1 cellular context compared by ENCODE assay signal in genomic region chr3:148255981-148256969, GRCh38.
A peak's percentile ranks its signal among the peaks of the same experiment; 100 is the strongest.
TF ChIP-seq lines count a peak whose summit lies in the region.

No MANE protein-coding gene starts in this region.

TF ChIP-seq in HepG2, 621 proteins besides CTCF, POLR2A, EP300 and RAD21 (continued from another document and continues in another):
- TF ChIP-seq TRIM22 (IDR thresholded peaks at IDR 0.05) (no peak), ZUFSP (CRISPR knock-in tag; IDR thresholded peaks at IDR 0.05; ENCODE audit: borderline replicate concordance) (no peak), HMG20A (CRISPR knock-in tag; IDR thresholded peaks at IDR 0.05; ENCODE audit: borderline replicate concordance) (peak; percentile 48; the same call in 1 of the 2 replicates), SOX5 (CRISPR knock-in tag; IDR thresholded peaks at IDR 0.05; ENCODE audit: borderline replicate concordance) (peak; percentile 75; the same call in 1 of the 2 replicates), GATAD2A (CRISPR knock-in tag; IDR thresholded peaks at IDR 0.05) (peak; percentile 44), MYC (CRISPR knock-in tag; IDR thresholded peaks at IDR 0.05; ENCODE audit: borderline replicate concordance) (no peak), ZNF710 (CRISPR knock-in tag; IDR thresholded peaks at IDR 0.05; ENCODE audit: borderline replicate concordance) (no peak), KLF11 (CRISPR knock-in tag; IDR thresholded peaks at IDR 0.05) (no peak), FOSL2 (CRISPR knock-in tag; IDR thresholded peaks at IDR 0.05) (0 out of 2 replicates have a peak, but pooled peaks have one; percentile 6), ZNF619 (CRISPR knock-in tag; IDR thresholded peaks at IDR 0.05) (no peak), MYPOP (CRISPR knock-in tag; IDR thresholded peaks at IDR 0.05) (no peak), ATAD3A (CRISPR knock-in tag; IDR thresholded peaks at IDR 0.05) (no peak), SOX6 (IDR thresholded peaks at IDR 0.05) (no peak), SOX6 (CRISPR knock-in tag; IDR thresholded peaks at IDR 0.05) (peak; percentile 87), ZNF597 (CRISPR knock-in tag; IDR thresholded peaks at IDR 0.05) (no peak), ZNF652 (CRISPR knock-in tag; IDR thresholded peaks at IDR 0.05; ENCODE audit: borderline replicate concordance, low read depth) (peak; percentile 68), SOX13 (IDR thresholded peaks at IDR 0.05) (0 out of 2 replicates have a peak, but pooled peaks have one; percentile 13), SOX13 (CRISPR knock-in tag; conservative IDR thresholded peaks at IDR 0.05 in 1 of 2, IDR thresholded peaks at IDR 0.05 in 1 of 2) (peak in 1 of 2 experiments; percentile 84; a peak in 2 of 4 replicates), PAXIP1 (CRISPR knock-in tag; conservative IDR thresholded peaks at IDR 0.05) (peak; percentile 81), ZNF749 (CRISPR knock-in tag; IDR thresholded peaks at IDR 0.05; ENCODE audit: borderline replicate concordance) (no peak), ZNF205 (CRISPR knock-in tag; IDR thresholded peaks at IDR 0.05) (peak; percentile 99), MED1 (CRISPR knock-in tag; IDR thresholded peaks at IDR 0.05) (0 out of 2 replicates have a peak, but pooled peaks have one; percentile 26), POGZ (CRISPR knock-in tag; IDR thresholded peaks at IDR 0.05) (0 out of 2 replicates have a peak, but pooled peaks have one; percentile 27), ZNF580 (CRISPR knock-in tag; IDR thresholded peaks at IDR 0.05; ENCODE audit: borderline replicate concordance, low read depth) (0 out of 2 replicates have a peak, but pooled peaks have one; percentile 25), TARDBP (CRISPR knock-in tag; IDR thresholded peaks at IDR 0.05) (peak; percentile 50; the same call in 1 of the 2 replicates), HBP1 (CRISPR knock-in tag; IDR thresholded peaks at IDR 0.05; ENCODE audit: low read depth) (no peak), ZNF614 (CRISPR knock-in tag; IDR thresholded peaks at IDR 0.05; ENCODE audit: borderline replicate concordance) (peak; percentile 83; the same call in 1 of the 2 replicates), REST (IDR thresholded peaks at IDR 0.05; ENCODE audit: borderline replicate concordance in 1 of 2, low read depth in 1 of 2, low read length in 2 of 2) (peak in 1 of 2 experiments; percentile 33; a peak in 2 of 4 replicates), KLF16 (CRISPR knock-in tag; IDR thresholded peaks at IDR 0.05) (0 out of 4 replicates have a peak, but pooled peaks of 1 of the 2 experiments have one; percentile 23), NR2F2 (IDR thresholded peaks at IDR 0.05; ENCODE audit: borderline replicate concordance, low read depth) (peak; percentile 38; the same call in 1 of the 2 replicates), CEBPB (IDR thresholded peaks at IDR 0.05; ENCODE audit: borderline replicate concordance, low read depth, low read length) (peak; percentile 72; the same call in 1 of the 2 replicates), ZNF367 (CRISPR knock-in tag; IDR thresholded peaks at IDR 0.05; ENCODE audit: borderline replicate concordance) (no peak), AKAP8 (CRISPR knock-in tag; IDR thresholded peaks at IDR 0.05) (no peak), PHF21A (CRISPR knock-in tag; IDR thresholded peaks at IDR 0.05) (peak; percentile 16; the same call in 1 of the 2 replicates), MBNL3 (CRISPR knock-in tag; conservative IDR thresholded peaks at IDR 0.05) (no peak), ZNF670 (CRISPR knock-in tag; IDR thresholded peaks at IDR 0.05; ENCODE audit: borderline replicate concordance) (0 out of 2 replicates have a peak, but pooled peaks have one; percentile 42), ASH2L (IDR thresholded peaks at IDR 0.05; ENCODE audit: insufficient read length, low read depth, low read length) (peak; percentile 96), THRA (CRISPR knock-in tag; IDR thresholded peaks at IDR 0.05; ENCODE audit: borderline replicate concordance) (0 out of 2 replicates have a peak, but pooled peaks have one; percentile 49), ZNF740 (CRISPR knock-in tag; IDR thresholded peaks at IDR 0.05) (no peak), SIX4 (CRISPR knock-in tag; IDR thresholded peaks at IDR 0.05) (peak; percentile 7; the same call in 1 of the 2 replicates), TEAD3 (CRISPR knock-in tag; optimal IDR thresholded peaks at IDR 0.05; ENCODE audit: borderline replicate concordance) (peak; percentile 84), ZNF263 (CRISPR knock-in tag; IDR thresholded peaks at IDR 0.05) (no peak)
